Comparison of ENCODE assay signal across 23 cellular contexts in the genomic region with DNA sequence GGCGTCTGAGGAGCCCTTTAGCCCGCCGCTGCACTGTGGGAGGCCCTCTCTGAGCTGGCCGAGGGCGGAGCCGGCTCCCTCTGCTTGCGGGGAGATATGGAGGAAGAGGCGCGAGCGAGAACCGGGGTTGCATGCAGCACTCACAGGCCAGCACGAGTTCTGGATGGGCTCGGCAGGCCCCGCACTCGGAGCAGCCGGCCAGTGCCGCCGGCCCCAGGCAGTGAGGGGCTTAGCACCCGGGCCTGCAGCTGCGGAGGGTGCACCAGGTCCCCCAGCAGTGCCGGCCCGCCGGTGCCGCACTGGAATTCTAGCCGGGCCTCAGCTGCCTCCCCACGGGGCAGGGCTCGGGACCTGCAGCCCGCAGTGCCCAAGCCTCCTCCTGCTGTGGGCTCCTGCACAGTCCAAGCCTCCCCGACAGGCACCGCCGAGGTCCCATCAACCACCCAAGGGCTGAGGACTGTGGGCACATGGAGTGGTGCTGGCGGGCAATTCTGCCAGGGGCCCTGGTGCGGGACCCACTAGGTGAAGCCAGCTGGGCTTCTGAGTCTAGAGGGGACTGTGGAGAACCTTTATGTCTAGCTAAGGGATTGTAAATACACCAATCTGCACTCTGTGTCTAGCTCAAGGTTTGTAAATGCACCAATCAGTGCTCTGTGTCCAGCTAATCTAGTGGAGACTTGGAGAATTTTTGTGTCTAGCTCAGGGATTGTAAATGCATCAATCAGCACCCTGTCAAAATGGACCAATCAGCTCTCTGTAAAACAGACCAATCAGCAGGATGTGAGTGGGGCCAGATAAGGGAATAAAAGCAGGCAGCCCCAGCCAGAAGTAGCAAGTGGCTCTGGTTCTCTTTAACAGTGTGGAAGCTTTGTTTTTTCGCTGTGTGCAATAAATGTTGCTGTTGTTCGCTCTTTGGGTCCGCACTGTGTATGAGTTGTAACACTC.
"Had no signal": no experiment of that assay in that cellular context is flagged by ENCODE, and none has a peak within 500 bp of the region (broad histone marks: within the 10 kb centered on the region; RNA-seq: fewer than 3 reads in every experiment).

No MANE protein-coding gene starts in this region.

- H3K4me1 ChIP-seq: foreskin keratinocyte, prostate gland, right lobe of liver had no signal

- H3K27ac ChIP-seq: coronary artery, foreskin keratinocyte, left ventricle myocardium inferior, pancreas, prostate gland, right lobe of liver, spleen, thoracic aorta, transverse colon had no signal

- H3K36me3 Mint-ChIP-seq: stimulated activated memory B cell treated with anti-CD40 and anti-IgM and Interleukin-4, amounts not matched to agents 10 μg/mL and 1 μg/mL and 100 μg/mL, for 72 hours had no signal

- H3K9me3 ChIP-seq: left ventricle myocardium inferior, pancreas, prostate gland, right lobe of liver, spleen, thoracic aorta, transverse colon had no signal

- H3K9me3 Mint-ChIP-seq: endodermal cell; naive thymus-derived CD8-positive, alpha-beta T cell; neural crest cell; stimulated activated naive CD8-positive, alpha-beta T cell treated with anti-CD3 and anti-CD28 coated beads, Interleukin-15, amount 100 ng/mL, for 72 hours had no signal

- H3K4me3 Mint-ChIP-seq: endodermal cell; immature natural killer cell; naive thymus-derived CD8-positive, alpha-beta T cell; neural crest cell; stimulated activated memory B cell treated with anti-CD40 and anti-IgM and Interleukin-4, amounts not matched to agents 10 μg/mL and 1 μg/mL and 100 μg/mL, for 72 hours; stimulated activated naive CD8-positive, alpha-beta T cell treated with anti-CD3 and anti-CD28 coated beads, Interleukin-15, amount 100 ng/mL, for 72 hours had no signal

- H3K36me3 ChIP-seq: left ventricle myocardium inferior, pancreas, prostate gland, right lobe of liver, spleen, thoracic aorta, transverse colon had no signal

- DNase-seq: effector CD4-positive, alpha-beta T cell; endodermal cell; immature natural killer cell; left cardiac atrium; left ventricle myocardium inferior; naive thymus-derived CD8-positive, alpha-beta T cell; nucleus accumbens; retina; right lobe of liver; spleen; stimulated activated CD4-positive, alpha-beta T cell treated with anti-CD3 and anti-CD28 coated beads, Interleukin-15, amount 100 ng/mL, for 24 hours; stimulated activated CD4-positive, alpha-beta T cell treated with anti-CD3 and anti-CD28 coated beads, Interleukin-1b, Interleukin-23, amount 100 ng/mL, for 48 hours; stimulated activated CD4-positive, alpha-beta T cell treated with anti-CD3 and anti-CD28 coated beads, Interleukin-4, amount 100 ng/mL, for 24 hours; stimulated activated naive CD8-positive, alpha-beta T cell treated with anti-CD3 and anti-CD28 coated beads, Interleukin-15, amount 100 ng/mL, for 72 hours; transverse colon had no signal

- H3K27me3 Mint-ChIP-seq: naive thymus-derived CD8-positive, alpha-beta T cell; stimulated activated memory B cell treated with anti-CD40 and anti-IgM and Interleukin-4, amounts not matched to agents 10 μg/mL and 1 μg/mL and 100 μg/mL, for 72 hours; stimulated activated naive CD8-positive, alpha-beta T cell treated with anti-CD3 and anti-CD28 coated beads, Interleukin-15, amount 100 ng/mL, for 72 hours had no signal

- H3K27ac Mint-ChIP-seq: endodermal cell; immature natural killer cell; stimulated activated memory B cell treated with anti-CD40 and anti-IgM and Interleukin-4, amounts not matched to agents 10 μg/mL and 1 μg/mL and 100 μg/mL, for 72 hours; stimulated activated naive CD8-positive, alpha-beta T cell treated with anti-CD3 and anti-CD28 coated beads, Interleukin-15, amount 100 ng/mL, for 72 hours had no signal

- H3K27me3 ChIP-seq: foreskin keratinocyte, pancreas, right lobe of liver, spleen, transverse colon had no signal

- ATAC-seq: foreskin keratinocyte; left cardiac atrium; naive thymus-derived CD8-positive, alpha-beta T cell; pancreas; right lobe of liver; stimulated activated memory B cell treated with anti-CD40 and anti-IgM and Interleukin-4, amounts not matched to agents 10 μg/mL and 1 μg/mL and 100 μg/mL, for 72 hours; stimulated activated naive CD8-positive, alpha-beta T cell treated with anti-CD3 and anti-CD28 coated beads, Interleukin-15, amount 100 ng/mL, for 72 hours had no signal

- H3K4me3 ChIP-seq: coronary artery, left ventricle myocardium inferior, lung, pancreas, prostate gland, right lobe of liver, spleen, thoracic aorta, transverse colon had no signal
